ENCODE assay signal across 20 cellular contexts in the genomic region with DNA sequence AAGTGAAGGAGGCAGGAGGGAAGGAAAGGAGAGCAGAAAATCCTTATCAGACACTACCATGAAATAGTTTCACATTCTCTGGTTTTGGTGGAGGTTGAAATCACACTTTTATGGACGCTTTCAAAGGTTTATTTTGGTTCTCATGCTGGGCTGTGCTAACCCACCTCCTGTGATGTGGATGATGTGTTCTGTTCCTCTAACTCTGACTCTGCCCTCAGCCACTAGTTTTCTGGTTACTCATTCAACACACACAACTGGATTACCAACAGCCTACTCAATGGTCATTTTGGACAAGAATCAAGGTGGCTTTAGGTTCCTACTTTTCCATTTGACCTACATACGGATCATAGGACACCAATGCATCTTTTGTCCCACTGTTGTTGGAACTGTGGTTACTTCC.
"Had no signal": no experiment of that assay in that cellular context is flagged by ENCODE, and none has a peak within 500 bp of the region (broad histone marks: within the 10 kb centered on the region; RNA-seq: fewer than 3 reads in every experiment).

No MANE protein-coding gene starts in this region.

- DNase-seq: activated CD4-positive, alpha-beta T cell treated with anti-CD3 and anti-CD28 coated beads for 1 hour; activated CD4-positive, alpha-beta T cell treated with anti-CD3 and anti-CD28 coated beads, Interleukin-2, amount 50 U/mL, for 48 hours; activated naive CD8-positive, alpha-beta T cell treated with anti-CD3 and anti-CD28 coated beads for 36 hours; activated T-cell treated with anti-CD3 and anti-CD28 coated beads for 4 hours; amygdala; cerebellar nuclear complex; effector CD4-positive, alpha-beta T cell; lower lobe of right lung; nucleus accumbens; posterior cingulate gyrus; stimulated activated CD4-positive, alpha-beta T cell treated with anti-CD3 and anti-CD28 coated beads, Interleukin-12 subunit alpha, Interleukin-12 subunit beta, amount 100 ng/mL, for 4 hours; stimulated activated CD4-positive, alpha-beta T cell treated with anti-CD3 and anti-CD28 coated beads, Interleukin-1b, Interleukin-23, amount 100 ng/mL, for 48 hours; stimulated activated CD8-positive, alpha-beta memory T cell treated with anti-CD3 and anti-CD28 coated beads, Interleukin-4, amount 100 ng/mL, for 48 hours; stimulated activated naive CD4-positive, alpha-beta T cell treated with Interleukin-2 at 50 U/mL for 16 hours; WERI-Rb-1 had no signal

- ATAC-seq: lower lobe of right lung had no signal

- H3K36me3 ChIP-seq: breast epithelium, lower lobe of right lung, tibial nerve, WERI-Rb-1 had no signal

- H3K79me2 ChIP-seq: hepatocyte had no signal

- H2AFZ ChIP-seq: hepatocyte had no signal

- H3K27ac ChIP-seq: breast epithelium, hepatocyte, lower lobe of right lung, tibial nerve, WERI-Rb-1 had no signal

- H3K4me2 ChIP-seq: hepatocyte had no signal

- FAIRE-seq: islet of Langerhans, urothelium cell line had no signal

- H3K9me3 ChIP-seq: breast epithelium, lower lobe of right lung, tibial nerve had no signal

- H3K4me1 ChIP-seq: breast epithelium, lower lobe of right lung, tibial nerve had no signal

- H3K27me3 ChIP-seq: breast epithelium, hepatocyte, tibial nerve had no signal

- H3K4me3 ChIP-seq: breast epithelium, hepatocyte, lower lobe of right lung, tibial nerve had no signal
